In genomic region chr2:232420463-232421188, GRCh38 we compare ENCODE assay signal across 9 cellular contexts. TPM values are rescaled to one million over a fixed set of nuclear protein-coding genes. Genes with fewer than 3 reads are reported as not detected.
A peak's percentile ranks its signal among the peaks of the same experiment; 100 is the strongest.
DNase-seq lines count a peak whose midpoint lies in the region; ATAC-seq and TF ChIP-seq lines count a peak whose summit lies in the region.
"Had no signal": no experiment of that assay in that cellular context is flagged by ENCODE, and none has a peak within 500 bp of the region (broad histone marks: within the 10 kb centered on the region; RNA-seq: fewer than 3 reads in every experiment).

No MANE protein-coding gene starts in this region.

- H3K4me1 ChIP-seq in upper lobe of left lung = peaks cover 13 to 32% (median 28%) of the 10 kb centered on the region in 4 donors

- 4 to 5% methylated on average over 12 to 37 of the region's 79 CpGs for WGBS in upper lobe of left lung, 2 donors

- H3K27me3 Mint-ChIP-seq in activated T-helper 17 cell treated with anti-CD3 and anti-CD28 coated beads, Interleukin-2, amount 50 U/mL, for 72 hours = peaks cover 34% of the 10 kb centered on the region

- H3K27ac Mint-ChIP-seq in activated T-helper 17 cell treated with anti-CD3 and anti-CD28 coated beads, Interleukin-2, amount 50 U/mL, for 72 hours = no peak overlapping the region

- H3K27me3 ChIP-seq in upper lobe of left lung = peaks cover 0 to 33% (median 14%) of the 10 kb centered on the region in 4 donors

- H3K9me3 Mint-ChIP-seq in activated T-helper 17 cell treated with anti-CD3 and anti-CD28 coated beads, Interleukin-2, amount 50 U/mL, for 72 hours = no peaks in the 10 kb centered on the region

- H3K9me3 ChIP-seq in upper lobe of left lung = peaks cover 0 to 10% (median 0%) of the 10 kb centered on the region in 4 donors

- peak overlapping the region in 3 of 4 donors; percentile 24 to 41 (median 41) for H3K4me3 ChIP-seq in upper lobe of left lung

- peak in 1 of 4 donors; percentile 13 for TF ChIP-seq POLR2A in upper lobe of left lung (IDR thresholded peaks at IDR 0.05)

- DNase-seq in stimulated activated CD4-positive, alpha-beta T cell treated with anti-CD3 and anti-CD28 coated beads, Interleukin-4, amount 100 ng/mL, for 1 hour = peak; percentile 30
- no peak for DNase-seq in stimulated activated CD4-positive, alpha-beta T cell treated with anti-CD3 and anti-CD28 coated beads, Interleukin-1b, Interleukin-23, amount 100 ng/mL, for 48 hours
- DNase-seq in kidney tubule cell (ENCODE audit: low spot score) (peak; percentile 58), upper lobe of left lung (peak in 1 of 2 donors; percentile 87), NOMO-1 treated with DMSO at 0.1 percent for 48 hours (lab: John Stamatoyannopoulos, UW; ENCODE audit: unreplicated experiment) (no peak)
- DNase-seq in activated CD4-positive, CD25-positive, alpha-beta regulatory T cell (lab: John Stamatoyannopoulos, UW) = no peak

- no peak for TF ChIP-seq CTCF in upper lobe of left lung (IDR thresholded peaks at IDR 0.05)

- TF ChIP-seq EP300 in upper lobe of left lung (IDR thresholded peaks at IDR 0.05) = no peak

- peak overlapping the region; percentile 27 for H3K4me3 Mint-ChIP-seq in activated T-helper 17 cell treated with anti-CD3 and anti-CD28 coated beads, Interleukin-2, amount 50 U/mL, for 72 hours

- no peaks in the 10 kb centered on the region for H3K36me3 ChIP-seq in upper lobe of left lung
- H3K36me3 ChIP-seq: neutrophil had no signal

- H3K36me3 Mint-ChIP-seq in activated T-helper 17 cell treated with anti-CD3 and anti-CD28 coated beads, Interleukin-2, amount 50 U/mL, for 72 hours (ENCODE audit: low read depth) = no peaks in the 10 kb centered on the region

- peak; percentile 40 for ATAC-seq in activated T-helper 17 cell treated with anti-CD3 and anti-CD28 coated beads, Interleukin-2, amount 50 U/mL, for 72 hours (replicated peaks)
- ATAC-seq in upper lobe of left lung (ENCODE audit: low FRiP score in 2 of 2) = peak in 1 of 2 donors; percentile 13
- no peak for ATAC-seq in GM21515 (IDR thresholded peaks at IDR 0.05; ENCODE audit: unreplicated experiment)

- peak overlapping the region in 1 of 4 donors; percentile 25 for H3K27ac ChIP-seq in upper lobe of left lung
- H3K27ac ChIP-seq: neutrophil had no signal

- peaks cover 3% of the 10 kb centered on the region for H3K4me1 Mint-ChIP-seq in activated T-helper 17 cell treated with anti-CD3 and anti-CD28 coated beads, Interleukin-2, amount 50 U/mL, for 72 hours

RNA-seq across cellular contexts. Expression of gene ALPG, which starts 14.0 kb away (rescaled TPM):
- not detected for total RNA-seq in activated T-helper 17 cell treated with anti-CD3 and anti-CD28 coated beads, Interleukin-2, amount 50 U/mL, for 72 hours
- total RNA-seq in upper lobe of left lung = 1 to 10 TPM in 3 of 6 donors, under 1 TPM in 1, not detected in 2; 0.91 to 2.3 (median 1.4) TPM

RNA-seq across cellular contexts. Expression of gene ALPI, which starts 35.3 kb away (rescaled TPM):
- total RNA-seq in activated T-helper 17 cell treated with anti-CD3 and anti-CD28 coated beads, Interleukin-2, amount 50 U/mL, for 72 hours = not detected
- not detected for total RNA-seq in upper lobe of left lung

RNA-seq across cellular contexts. Expression of gene ALPP, which starts 42.1 kb away (rescaled TPM):
- total RNA-seq in activated T-helper 17 cell treated with anti-CD3 and anti-CD28 coated beads, Interleukin-2, amount 50 U/mL, for 72 hours = under 1 TPM in 1 of 2 donors, not detected in 1; 0.19 TPM
- total RNA-seq in upper lobe of left lung = 10 to 100 TPM in 5 of 6 donors, 1 to 10 TPM in 1; 4.8 to 59.1 (median 30.8) TPM

Comparison
In these comparisons a context has a peak if more than half of its experiments do, and no peak if none do; other contexts are left out.
1. DNase-seq: peak in stimulated activated CD4-positive, alpha-beta T cell treated with anti-CD3 and anti-CD28 coated beads, Interleukin-4, amount 100 ng/mL, for 1 hour (single experiment) and kidney tubule cell (single experiment); none in stimulated activated CD4-positive, alpha-beta T cell treated with anti-CD3 and anti-CD28 coated beads, Interleukin-1b, Interleukin-23, amount 100 ng/mL, for 48 hours (single experiment), NOMO-1 treated with DMSO at 0.1 percent for 48 hours (single experiment) and activated CD4-positive, CD25-positive, alpha-beta regulatory T cell (0 of 4).
2. RNA of gene ALPP, which starts 42.1 kb away (total RNA-seq): 4.8 to 59.1 TPM in upper lobe of left lung; 0.19 TPM in activated T-helper 17 cell treated with anti-CD3 and anti-CD28 coated beads, Interleukin-2, amount 50 U/mL, for 72 hours; every median in the first group is over 4 times any median in the second.